Comparison of ENCODE assay signal across 8 cellular contexts in genomic region chr17:2025220-2025621, GRCh38. TPM values are rescaled to one million over a fixed set of nuclear protein-coding genes. Genes with fewer than 3 reads are reported as not detected.
DNase-seq lines count a peak whose midpoint lies in the region; ATAC-seq and TF ChIP-seq lines count a peak whose summit lies in the region.

Gene RTN4RL1 (minus strand): TSS chr17:2025334. CDS start chr17:2024865, 469 bp downstream.

- DNase-seq in DND-41 (peak; percentile 89), NCI-H1436 (lab: John Stamatoyannopoulos, UW) (peak; percentile 88), cerebellum (ENCODE audit: low spot score) (peak; percentile 91), left lung (peak; percentile 76 to 90)
- peak; percentile 43 to 56 for DNase-seq in activated CD4-positive, alpha-beta T cell treated with anti-CD3 and anti-CD28 coated beads for 24 hours (ENCODE audit: low read depth in 2 of 2)
- peak; percentile 36 to 68 (median 47) for DNase-seq in stimulated activated CD4-positive, alpha-beta T cell treated with anti-CD3 and anti-CD28 coated beads, TNF-alpha, amount 100 ng/mL, for 24 hours (ENCODE audit: low read depth in 3 of 3)

- H3K4me1 ChIP-seq in DND-41 (ENCODE audit: insufficient read depth, low read length): peaks cover 23% of the 10 kb centered on the region
- H3K4me1 ChIP-seq in left lung: peaks cover 14 to 37% of the 10 kb centered on the region in 2 donors

- intact Hi-C loops in left lung (cut with DNase I): loop anchor here in 1 of 2 donors (5.0 kb wide), 1 partner anchor 118 kb away; no protein-coding TSS in a partner anchor

- H3K9me3 ChIP-seq in DND-41 (ENCODE audit: insufficient read depth, low read length, severe bottlenecking): no peaks in the 10 kb centered on the region
- H3K9me3 ChIP-seq in left lung: no peaks in the 10 kb centered on the region

- H3K79me2 ChIP-seq in DND-41 (ENCODE audit: insufficient read depth, low read length): peaks cover 2% of the 10 kb centered on the region

- H3K27me3 ChIP-seq in DND-41 (ENCODE audit: insufficient read depth, low read length, poor library complexity) (peaks cover 39% of the 10 kb centered on the region), left lung (peaks cover 20 to 95% of the 10 kb centered on the region in 2 donors)

- peak within 1 kb of the TSS; percentile 86 for H3K4me2 ChIP-seq in DND-41 (ENCODE audit: insufficient read depth, low read length)

- peak within 1 kb of the TSS; percentile 62 for H3K9ac ChIP-seq in DND-41 (ENCODE audit: low read depth, low read length)

- H3K36me3 ChIP-seq in DND-41 (ENCODE audit: insufficient read depth, low read length) (no peaks in the 10 kb centered on the region), left lung (no peaks in the 10 kb centered on the region)

- 0 out of 2 replicates have a peak, but pooled peaks cover 3% of the 10 kb centered on the region for H4K20me1 ChIP-seq in DND-41 (ENCODE audit: insufficient read depth, low read length)

- ATAC-seq in DND-41 (ENCODE audit: insufficient read depth, low read depth) (peak; percentile 78), left lung (peak; percentile 65), HG02588 (IDR thresholded peaks at IDR 0.05; ENCODE audit: unreplicated experiment) (no peak), HG02970 (IDR thresholded peaks at IDR 0.05; ENCODE audit: low FRiP score, unreplicated experiment) (no peak)

- TF ChIP-seq CTCF in DND-41 (IDR thresholded peaks at IDR 0.05; ENCODE audit: borderline replicate concordance, extremely low read depth, low read length, poor library complexity, severe bottlenecking) (no peak), left lung (IDR thresholded peaks at IDR 0.05) (no peak)

- peak within 1 kb of the TSS; percentile 68 for H2AFZ ChIP-seq in DND-41 (ENCODE audit: low read depth, low read length)

- H3K4me3 ChIP-seq in DND-41 (ENCODE audit: low read depth in 1 of 2, low read length in 2 of 2) (peak within 1 kb of the TSS; percentile 39 to 62), left lung (peak within 1 kb of the TSS; percentile 42 to 51)

- no peak within 1 kb of the TSS for H3K27ac ChIP-seq in DND-41 (ENCODE audit: low read length)
- no peak within 1 kb of the TSS for H3K27ac ChIP-seq in left lung

RNA-seq across cellular contexts. Expression of gene RTN4RL1, which starts in this region (rescaled TPM):
- total RNA-seq in cerebellum (6.9 TPM), left lung (1 to 10 TPM; 2.7 to 5.1 TPM)

Comparison
In these comparisons a context has a peak if more than half of its experiments do, and no peak if none do; other contexts are left out.
1. ATAC-seq: peak in DND-41 (single experiment) and left lung (single experiment); none in HG02588 (single experiment) and HG02970 (single experiment).
2. Peak in every context shown above with its lines, with median percentiles within 50 percentile points of each other: DNase-seq.